16 cellular contexts compared by ENCODE assay signal in genomic region chr15:63243101-63243500, GRCh38. TPM values are rescaled to one million over a fixed set of nuclear protein-coding genes. Genes with fewer than 3 reads are reported as not detected.
A peak's percentile ranks its signal among the peaks of the same experiment; 100 is the strongest.
DNase-seq lines count a peak whose midpoint lies in the region; ATAC-seq and TF ChIP-seq lines count a peak whose summit lies in the region.
"Had no signal": no experiment of that assay in that cellular context is flagged by ENCODE, and none has a peak within 500 bp of the region (broad histone marks: within the 10 kb centered on the region; RNA-seq: fewer than 3 reads in every experiment).

No MANE protein-coding gene starts in this region.

- H3K4me1 Mint-ChIP-seq in CD4-positive, alpha-beta memory T cell, result peaks cover 47 to 79% (median 62%) of the 10 kb centered on the region in 4 donors
- H3K4me1 Mint-ChIP-seq in activated naive CD8-positive, alpha-beta T cell treated with anti-CD3 and anti-CD28 coated beads for 36 hours, result peaks cover 66% of the 10 kb centered on the region
- peaks cover 69% of the 10 kb centered on the region for H3K4me1 Mint-ChIP-seq in stimulated activated effector memory CD8-positive, alpha-beta T cell treated with anti-CD3 and anti-CD28 coated beads, Interleukin-12 subunit alpha, Interleukin-12 subunit beta, amount 100 ng/mL, for 72 hours

- H3K27me3 ChIP-seq in CD4-positive, alpha-beta memory T cell (ENCODE audit: insufficient read depth, low read length), result no peaks in the 10 kb centered on the region
- no peaks in the 10 kb centered on the region for H3K27me3 ChIP-seq in MM.1S (replicated peaks; ENCODE audit: insufficient read depth, low read length)

- H3K9ac ChIP-seq in MM.1S (ENCODE audit: low read length), result no peak overlapping the region

- no peak overlapping the region for H3K4me3 ChIP-seq in CD4-positive, alpha-beta memory T cell (ENCODE audit: low read length in 2 of 2)
- no peak overlapping the region for H3K4me3 ChIP-seq in MM.1S (ENCODE audit: low read length)

- POLR2A ChIA-PET in CD4-positive, alpha-beta memory T cell (lab: Charles Lee; ENCODE audit: partially characterized antibody), result interaction anchor here (0.6 to 4.1 kb wide), 5 partner anchors 30 to 300 kb away, joined by 3 to 21 read pairs (median 3); no protein-coding TSS in a partner anchor

- no peak overlapping the region for H3K27ac ChIP-seq in CD4-positive, alpha-beta memory T cell (ENCODE audit: low read depth, low read length)
- H3K27ac ChIP-seq in MM.1S (ENCODE audit: low read length), result no peak overlapping the region

- H3K9me3 ChIP-seq in CD4-positive, alpha-beta memory T cell (ENCODE audit: control insufficient read depth in 1 of 2, low read length in 2 of 2), result no peaks in the 10 kb centered on the region
- H3K9me3 ChIP-seq in MM.1S (replicated peaks; ENCODE audit: insufficient read depth, low read length), result no peaks in the 10 kb centered on the region

- H2AFZ ChIP-seq in MM.1S (ENCODE audit: low read length), result no peak overlapping the region

- intact Hi-C loops in CD4-positive, alpha-beta memory T cell (cut with micrococcal nuclease), result no loop called here
- intact Hi-C loops in left cardiac atrium (cut with DNase I), result no loop called here

- peak overlapping the region in 2 of 8 donors; percentile 11 to 32 for H3K4me3 Mint-ChIP-seq in CD4-positive, alpha-beta memory T cell
- H3K4me3 Mint-ChIP-seq in activated naive CD8-positive, alpha-beta T cell treated with anti-CD3 and anti-CD28 coated beads for 36 hours, result no peak overlapping the region
- H3K4me3 Mint-ChIP-seq in stimulated activated effector memory CD8-positive, alpha-beta T cell treated with anti-CD3 and anti-CD28 coated beads, Interleukin-12 subunit alpha, Interleukin-12 subunit beta, amount 100 ng/mL, for 72 hours, result no peak overlapping the region

- CTCF ChIA-PET in CD4-positive, alpha-beta memory T cell (lab: Charles Lee; ENCODE audit: partially characterized antibody), result interaction anchor here (1.5 to 2.8 kb wide), 3 partner anchors 10 to 49 kb away, joined by 4 to 10 read pairs (median 10); no protein-coding TSS in a partner anchor

- no peak for DNase-seq in CD4-positive, alpha-beta memory T cell
- no peak for DNase-seq in activated naive CD8-positive, alpha-beta T cell treated with anti-CD3 and anti-CD28 coated beads for 36 hours
- peak; percentile 29 for DNase-seq in left cardiac atrium
- DNase-seq in stimulated activated effector memory CD8-positive, alpha-beta T cell treated with anti-CD3 and anti-CD28 coated beads, Interleukin-12 subunit alpha, Interleukin-12 subunit beta, amount 100 ng/mL, for 72 hours (ENCODE audit: low spot score in 2 of 2), result no peak
- DNase-seq in NCI-H1092 treated with DMSO at 0.1 percent for 48 hours (lab: John Stamatoyannopoulos, UW), result no peak
- DNase-seq in NCI-H2171 treated with DMSO at 0.1 percent for 48 hours (lab: John Stamatoyannopoulos, UW), result no peak
- no peak for DNase-seq in NCI-H2029 (lab: John Stamatoyannopoulos, UW)
- no peak for DNase-seq in MM.1S
- DNase-seq: activated CD8-positive, alpha-beta memory T cell treated with anti-CD3 and anti-CD28 coated beads for 24 hours; hypothalamus; mammary epithelial cell; NCI-H1048; NCI-H524; stimulated activated CD4-positive, alpha-beta T cell treated with anti-CD3 and anti-CD28 coated beads, Interleukin-4, amount 100 ng/mL, for 24 hours; substantia nigra had no signal

- H3K27me3 Mint-ChIP-seq in CD4-positive, alpha-beta memory T cell, result no peaks in the 10 kb centered on the region
- H3K27me3 Mint-ChIP-seq in activated naive CD8-positive, alpha-beta T cell treated with anti-CD3 and anti-CD28 coated beads for 36 hours, result no peaks in the 10 kb centered on the region
- H3K27me3 Mint-ChIP-seq: progenitor cell of endocrine pancreas had no signal

- no peak overlapping the region for H3K4me2 ChIP-seq in MM.1S (ENCODE audit: low read depth, low read length)

- ATAC-seq in left cardiac atrium, result peak; percentile 18 to 78
- no peak for ATAC-seq in stimulated activated effector memory CD8-positive, alpha-beta T cell treated with anti-CD3 and anti-CD28 coated beads, Interleukin-12 subunit alpha, Interleukin-12 subunit beta, amount 100 ng/mL, for 72 hours

- H3K36me3 ChIP-seq in CD4-positive, alpha-beta memory T cell (ENCODE audit: insufficient read depth, low read length), result peaks cover 13% of the 10 kb centered on the region
- H3K36me3 ChIP-seq in MM.1S (replicated peaks; ENCODE audit: insufficient read depth, low read length), result no peaks in the 10 kb centered on the region

- TF ChIP-seq CTCF in MM.1S (IDR thresholded peaks at IDR 0.05; ENCODE audit: low read length), result no peak

- H3K9me2 ChIP-seq in MM.1S (replicated peaks; ENCODE audit: insufficient read depth, low read length), result no peaks in the 10 kb centered on the region

- H4K20me1 ChIP-seq in MM.1S (ENCODE audit: insufficient read depth, low read length), result no peaks in the 10 kb centered on the region

- peaks cover 46% of the 10 kb centered on the region for H3K4me1 ChIP-seq in CD4-positive, alpha-beta memory T cell (ENCODE audit: insufficient read depth, low read length)
- H3K4me1 ChIP-seq in MM.1S (ENCODE audit: low read length), result peaks cover 3% of the 10 kb centered on the region

- peak overlapping the region in 4 of 7 donors; percentile 7 to 85 (median 60) for H3K27ac Mint-ChIP-seq in CD4-positive, alpha-beta memory T cell
- H3K27ac Mint-ChIP-seq in activated naive CD8-positive, alpha-beta T cell treated with anti-CD3 and anti-CD28 coated beads for 36 hours, result peak overlapping the region; percentile 49
- peak overlapping the region; percentile 76 for H3K27ac Mint-ChIP-seq in stimulated activated effector memory CD8-positive, alpha-beta T cell treated with anti-CD3 and anti-CD28 coated beads, Interleukin-12 subunit alpha, Interleukin-12 subunit beta, amount 100 ng/mL, for 72 hours
- H3K27ac Mint-ChIP-seq: progenitor cell of endocrine pancreas had no signal

- no peaks in the 10 kb centered on the region for H3K9me3 Mint-ChIP-seq in CD4-positive, alpha-beta memory T cell
- peaks cover under 1% of the 10 kb centered on the region for H3K9me3 Mint-ChIP-seq in activated naive CD8-positive, alpha-beta T cell treated with anti-CD3 and anti-CD28 coated beads for 36 hours
- no peaks in the 10 kb centered on the region for H3K9me3 Mint-ChIP-seq in stimulated activated effector memory CD8-positive, alpha-beta T cell treated with anti-CD3 and anti-CD28 coated beads, Interleukin-12 subunit alpha, Interleukin-12 subunit beta, amount 100 ng/mL, for 72 hours

- H3F3A ChIP-seq in MM.1S (ENCODE audit: insufficient read depth, low read length), result no peaks in the 10 kb centered on the region

- peaks cover 11% of the 10 kb centered on the region; the same call in 1 of the 2 replicates for H3K79me2 ChIP-seq in MM.1S (ENCODE audit: low read length)

- peaks cover 38 to 44% of the 10 kb centered on the region in 2 donors for H3K36me3 Mint-ChIP-seq in CD4-positive, alpha-beta memory T cell
- H3K36me3 Mint-ChIP-seq in activated naive CD8-positive, alpha-beta T cell treated with anti-CD3 and anti-CD28 coated beads for 36 hours, result peaks cover 76% of the 10 kb centered on the region
- peaks cover 87% of the 10 kb centered on the region for H3K36me3 Mint-ChIP-seq in stimulated activated effector memory CD8-positive, alpha-beta T cell treated with anti-CD3 and anti-CD28 coated beads, Interleukin-12 subunit alpha, Interleukin-12 subunit beta, amount 100 ng/mL, for 72 hours

RNA-seq across cellular contexts. Expression of gene APH1B, which starts 34.3 kb away (rescaled TPM):
- total RNA-seq in CD4-positive, alpha-beta memory T cell, result 10 to 100 TPM; 23.0 to 28.4 TPM
- 10 to 100 TPM; 11.9 to 13.3 TPM for polyA plus RNA-seq in CD4-positive, alpha-beta memory T cell
- total RNA-seq in activated naive CD8-positive, alpha-beta T cell treated with anti-CD3 and anti-CD28 coated beads for 36 hours, result 1 to 10 TPM; 9.3 to 9.4 TPM
- 10 to 100 TPM in 1 of 2 donors, 1 to 10 TPM in 1; 9.6 to 11.8 TPM for total RNA-seq in left cardiac atrium

RNA-seq across cellular contexts. Expression of gene RAB8B, which starts 53.7 kb away (rescaled TPM):
- 10 to 100 TPM; 86.0 to 86.4 TPM for total RNA-seq in CD4-positive, alpha-beta memory T cell
- 10 to 100 TPM; 35.1 to 58.3 TPM for polyA plus RNA-seq in CD4-positive, alpha-beta memory T cell
- total RNA-seq in activated naive CD8-positive, alpha-beta T cell treated with anti-CD3 and anti-CD28 coated beads for 36 hours, result 100 to 1,000 TPM; 231 to 239 TPM
- 10 to 100 TPM; 19.7 to 21.9 TPM for total RNA-seq in left cardiac atrium
